Comparison of ENCODE assay signal across 15 cellular contexts in the genomic region with DNA sequence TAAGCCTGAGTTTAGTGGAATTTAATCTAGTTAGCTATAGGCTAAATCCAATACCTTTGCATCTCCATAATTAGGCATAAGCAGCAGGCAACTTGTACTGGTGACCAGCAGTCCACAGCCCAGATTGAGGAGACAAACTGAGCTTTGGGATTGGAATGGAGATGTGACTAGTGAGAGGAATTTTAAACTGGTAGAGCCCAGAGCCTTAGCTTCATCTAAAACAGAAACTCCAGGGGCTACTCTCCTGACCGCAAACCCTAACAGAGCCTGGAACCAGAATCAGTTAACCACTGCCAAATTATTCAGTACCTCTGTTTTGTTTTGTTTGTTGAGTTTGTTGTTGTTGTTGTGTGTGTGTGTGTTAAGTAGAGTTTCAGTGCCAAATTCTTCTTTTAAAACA. TPM values are rescaled to one million over a fixed set of nuclear protein-coding genes. Genes with fewer than 3 reads are reported as not detected.
DNase-seq lines count a peak whose midpoint lies in the region; ATAC-seq and TF ChIP-seq lines count a peak whose summit lies in the region.
"Had no signal": no experiment of that assay in that cellular context is flagged by ENCODE, and none has a peak within 500 bp of the region (broad histone marks: within the 10 kb centered on the region; RNA-seq: fewer than 3 reads in every experiment).

No MANE protein-coding gene starts in this region.

- no peak overlapping the region for H4K5ac ChIP-seq in H9 (ENCODE audit: insufficient read length, low read depth, low read length)

- H3K27me3 ChIP-seq in DOHH2 (ENCODE audit: control insufficient read depth, low read length) (no peaks in the 10 kb centered on the region), H9 (ENCODE audit: insufficient read depth, low read length) (no peaks in the 10 kb centered on the region)
- H3K27me3 ChIP-seq: BLaER1 treated with 17β-estradiol and CSF1 and Interleukin-3, amounts not matched to agents 10 nM and 100 nM had no signal

- DNase-seq in H9 (no peak), SK-N-DZ (ENCODE audit: low spot score) (peak; percentile 59), glutamatergic neuron (no peak), islet precursor cell (no peak), activated gamma-delta T cell (lab: John Stamatoyannopoulos, UW) (no peak)
- DNase-seq in stimulated activated naive B cell treated with anti-CD40 and anti-IgM and Interleukin-4, amounts not matched to agents 10 μg/mL and 1 μg/mL and 100 μg/mL, for 72 hours = no peak
- DNase-seq: ACHN; CD4-positive, CD25-positive, alpha-beta regulatory T cell; DMS 273 treated with DMSO at 0.1 percent for 48 hours; GOT3 had no signal

- H3K27ac ChIP-seq in DOHH2 (ENCODE audit: low read depth, low read length) = peak overlapping the region; percentile 96
- H3K27ac ChIP-seq in H9 (ENCODE audit: insufficient read length, low read depth, low read length) = no peak overlapping the region
- H3K27ac ChIP-seq: BLaER1 treated with 17β-estradiol and CSF1 and Interleukin-3, amounts not matched to agents 10 nM and 100 nM had no signal

- H3K27ac Mint-ChIP-seq in H9 (peak overlapping the region in 2 of 3 experiments; percentile 85 to 97; a peak in 5 of 7 replicates), glutamatergic neuron (ENCODE audit: unreplicated experiment) (peak overlapping the region; percentile 49)
- no peak overlapping the region for H3K27ac Mint-ChIP-seq in stimulated activated naive B cell treated with anti-CD40 and anti-IgM and Interleukin-4, amounts not matched to agents 10 μg/mL and 1 μg/mL and 100 μg/mL, for 72 hours
- H3K27ac Mint-ChIP-seq: CD4-positive, CD25-positive, alpha-beta regulatory T cell had no signal

- no peak overlapping the region for H3K4ac ChIP-seq in H9 (ENCODE audit: low read depth, low read length)

- no CpG with 5 or more reads among the region's 1 CpG for WGBS in H9 (ENCODE audit: extremely low coverage, insufficient read length, low lambda C conversion rate)

- H3K36me3 Mint-ChIP-seq in H9 (ENCODE audit: insufficient read depth in 1 of 3, low read depth in 3 of 3) = no peaks in the 10 kb centered on the region
- H3K36me3 Mint-ChIP-seq in glutamatergic neuron (ENCODE audit: unreplicated experiment) = no peaks in the 10 kb centered on the region
- no peaks in the 10 kb centered on the region for H3K36me3 Mint-ChIP-seq in stimulated activated naive B cell treated with anti-CD40 and anti-IgM and Interleukin-4, amounts not matched to agents 10 μg/mL and 1 μg/mL and 100 μg/mL, for 72 hours
- H3K36me3 Mint-ChIP-seq: CD4-positive, CD25-positive, alpha-beta regulatory T cell had no signal

- H3K23ac ChIP-seq in H9 (ENCODE audit: insufficient read length, low read depth, low read length) = no peak overlapping the region

- no peaks in the 10 kb centered on the region for H4K20me1 ChIP-seq in DOHH2 (ENCODE audit: control insufficient read depth, insufficient read depth, low read depth, low read length)
- no peaks in the 10 kb centered on the region for H4K20me1 ChIP-seq in H9 (ENCODE audit: control insufficient read depth, insufficient read depth, insufficient read length)
- H4K20me1 ChIP-seq: BLaER1 treated with 17β-estradiol and CSF1 and Interleukin-3, amounts not matched to agents 10 nM and 100 nM had no signal

- H2BK20ac ChIP-seq in H9 (ENCODE audit: low read depth, low read length, poor library complexity, severe bottlenecking) = no peak overlapping the region

- no peaks in the 10 kb centered on the region for H3K79me1 ChIP-seq in H9 (ENCODE audit: insufficient read depth, low read depth, low read length, poor library complexity, severe bottlenecking)

- H3K27me3 Mint-ChIP-seq in H9 (ENCODE audit: low read depth) = no peaks in the 10 kb centered on the region
- H3K27me3 Mint-ChIP-seq in glutamatergic neuron (ENCODE audit: unreplicated experiment) = no peaks in the 10 kb centered on the region
- H3K27me3 Mint-ChIP-seq in stimulated activated naive B cell treated with anti-CD40 and anti-IgM and Interleukin-4, amounts not matched to agents 10 μg/mL and 1 μg/mL and 100 μg/mL, for 72 hours = no peaks in the 10 kb centered on the region
- H3K27me3 Mint-ChIP-seq: CD4-positive, CD25-positive, alpha-beta regulatory T cell had no signal

- no peak overlapping the region for H4K8ac ChIP-seq in H9 (replicated peaks; ENCODE audit: insufficient read length, low read depth, low read length)

- H4K91ac ChIP-seq in H9 (ENCODE audit: insufficient read length, low read depth, low read length) = no peak overlapping the region

- H2AK5ac ChIP-seq in H9 (ENCODE audit: insufficient read length, low read length) = no peak overlapping the region

- ATAC-seq in stimulated activated naive B cell treated with anti-CD40 and anti-IgM and Interleukin-4, amounts not matched to agents 10 μg/mL and 1 μg/mL and 100 μg/mL, for 72 hours (replicated peaks) = no peak
- no peak for ATAC-seq in HG02840 (IDR thresholded peaks at IDR 0.05; ENCODE audit: low FRiP score, unreplicated experiment)
- ATAC-seq: HCT116 had no signal

- no peak overlapping the region for H2BK15ac ChIP-seq in H9 (ENCODE audit: low read depth, low read length)

- peak overlapping the region; percentile 68 for H2AFZ ChIP-seq in H9 (ENCODE audit: low read length)

- no peak overlapping the region for H3T11ph ChIP-seq in H9 (ENCODE audit: low read length)

- H3K4me1 Mint-ChIP-seq in H9 (peaks cover 16 to 18% of the 10 kb centered on the region in 2 experiments), glutamatergic neuron (ENCODE audit: low read depth, unreplicated experiment) (peaks cover 32% of the 10 kb centered on the region)
- H3K4me1 Mint-ChIP-seq in stimulated activated naive B cell treated with anti-CD40 and anti-IgM and Interleukin-4, amounts not matched to agents 10 μg/mL and 1 μg/mL and 100 μg/mL, for 72 hours = no peaks in the 10 kb centered on the region
- H3K4me1 Mint-ChIP-seq: CD4-positive, CD25-positive, alpha-beta regulatory T cell had no signal

- peak overlapping the region; percentile 1 for H2BK120ac ChIP-seq in H9 (ENCODE audit: low read depth, low read length, poor library complexity, severe bottlenecking)

- H3K9me2 ChIP-seq in DOHH2 (replicated peaks; ENCODE audit: control insufficient read depth, low read length) = no peaks in the 10 kb centered on the region

- H3K14ac ChIP-seq in H9 (ENCODE audit: insufficient read depth, low read length) = no peak overlapping the region

- no peaks in the 10 kb centered on the region; the same call in 1 of the 2 replicates for H3K9me3 ChIP-seq in DOHH2 (ENCODE audit: control insufficient read depth, insufficient read depth, low read length)
- H3K9me3 ChIP-seq in H9 (ENCODE audit: control insufficient read depth, low read depth, low read length) = no peaks in the 10 kb centered on the region
- H3K9me3 ChIP-seq: BLaER1 treated with 17β-estradiol and CSF1 and Interleukin-3, amounts not matched to agents 10 nM and 100 nM had no signal

- H2BK12ac ChIP-seq in H9 (ENCODE audit: insufficient read length, low read depth, low read length) = no peak overlapping the region

- H3K4me3 ChIP-seq in DOHH2 (ENCODE audit: low read length) = peak overlapping the region; percentile 64
- H3K4me3 ChIP-seq: BLaER1 treated with 17β-estradiol and CSF1 and Interleukin-3, amounts not matched to agents 10 nM and 100 nM had no signal

- H3K4me3 Mint-ChIP-seq in H9 (no peak overlapping the region), glutamatergic neuron (ENCODE audit: unreplicated experiment) (no peak overlapping the region)
- H3K4me3 Mint-ChIP-seq in stimulated activated naive B cell treated with anti-CD40 and anti-IgM and Interleukin-4, amounts not matched to agents 10 μg/mL and 1 μg/mL and 100 μg/mL, for 72 hours = no peak overlapping the region
- H3K4me3 Mint-ChIP-seq: CD4-positive, CD25-positive, alpha-beta regulatory T cell had no signal

- H3K9me3 Mint-ChIP-seq in H9 = no peaks in the 10 kb centered on the region; a peak in 1 of 5 replicates
- H3K9me3 Mint-ChIP-seq in glutamatergic neuron (ENCODE audit: unreplicated experiment) = no peaks in the 10 kb centered on the region
- no peaks in the 10 kb centered on the region for H3K9me3 Mint-ChIP-seq in stimulated activated naive B cell treated with anti-CD40 and anti-IgM and Interleukin-4, amounts not matched to agents 10 μg/mL and 1 μg/mL and 100 μg/mL, for 72 hours

- H2BK5ac ChIP-seq in H9 (ENCODE audit: insufficient read length, low read length) = no peak overlapping the region

- peaks cover 18% of the 10 kb centered on the region for H3K79me2 ChIP-seq in DOHH2 (ENCODE audit: control insufficient read depth, low read length)
- H3K79me2 ChIP-seq in H9 (ENCODE audit: insufficient read depth, low read length) = no peaks in the 10 kb centered on the region

- peaks cover 77% of the 10 kb centered on the region for H3K4me1 ChIP-seq in DOHH2 (ENCODE audit: control insufficient read depth, low read length)
- H3K4me1 ChIP-seq in H9 (ENCODE audit: insufficient read depth, low read length) = no peaks in the 10 kb centered on the region; the same call in none of the 2 replicates
- H3K4me1 ChIP-seq: BLaER1 treated with 17β-estradiol and CSF1 and Interleukin-3, amounts not matched to agents 10 nM and 100 nM had no signal

- H3K56ac ChIP-seq in H9 (ENCODE audit: insufficient read length, low read depth, low read length) = no peak overlapping the region

- peaks cover 39% of the 10 kb centered on the region for H3F3A ChIP-seq in DOHH2 (ENCODE audit: control insufficient read depth, insufficient read depth)

- H3K9ac ChIP-seq in H9 (ENCODE audit: extremely low read depth, insufficient read length, low read length) = no peak overlapping the region
- H3K9ac ChIP-seq: BLaER1 treated with 17β-estradiol and CSF1 and Interleukin-3, amounts not matched to agents 10 nM and 100 nM had no signal

- peak overlapping the region; percentile 74 for H3K4me2 ChIP-seq in DOHH2 (ENCODE audit: low read length)
- H3K4me2 ChIP-seq in H9 (ENCODE audit: insufficient read depth, insufficient read length, low read length) = no peak overlapping the region
- H3K4me2 ChIP-seq: BLaER1 treated with 17β-estradiol and CSF1 and Interleukin-3, amounts not matched to agents 10 nM and 100 nM had no signal

- no peak overlapping the region for H3K18ac ChIP-seq in H9 (ENCODE audit: insufficient read length, low read depth, low read length)

- no peaks in the 10 kb centered on the region for H3K23me2 ChIP-seq in H9 (ENCODE audit: insufficient read length, low read depth, low read length, poor library complexity, severe bottlenecking)

- peaks cover 12% of the 10 kb centered on the region for H3K36me3 ChIP-seq in DOHH2 (ENCODE audit: control insufficient read depth, low read length)
- H3K36me3 ChIP-seq: BLaER1 treated with 17β-estradiol and CSF1 and Interleukin-3, amounts not matched to agents 10 nM and 100 nM had no signal

- TF ChIP-seq CTCF in DOHH2 (IDR thresholded peaks at IDR 0.05; ENCODE audit: low read depth, low read length, poor library complexity, severe bottlenecking) (no peak), H9 (conservative IDR thresholded peaks at IDR 0.05) (no peak), glutamatergic neuron (IDR thresholded peaks at IDR 0.05; ENCODE audit: partially characterized antibody, unreplicated experiment) (no peak)

RNA-seq across cellular contexts. Expression of a gene that starts 53.2 kb away (rescaled TPM):
- not detected in 2 replicates for total RNA-seq in H9 (2021)
- 1.2 and 3.3 TPM in 2 replicates for polyA plus RNA-seq in SK-N-DZ (2014; cell fraction: cytosol; rRNA removed)
- 3.9 and 5.9 TPM in 2 replicates for polyA plus RNA-seq in SK-N-DZ (2014; cell fraction: nucleus; rRNA removed)
- total RNA-seq in glutamatergic neuron (ENCODE audit: unreplicated experiment) = 2.9 TPM
- total RNA-seq: A172; CD4-positive, CD25-positive, alpha-beta regulatory T cell had no signal
- polyA plus RNA-seq: CD4-positive, CD25-positive, alpha-beta regulatory T cell had no signal

RNA-seq across cellular contexts. Expression of a gene that starts 53.3 kb away (rescaled TPM):
- total RNA-seq in H9 (2021) (0.39 and 0.86 TPM in 2 replicates), glutamatergic neuron (ENCODE audit: unreplicated experiment) (10.6 TPM)
- polyA plus RNA-seq in SK-N-DZ (2014; cell fraction: cytosol; rRNA removed) = 2.1 and 3.1 TPM in 2 replicates
- 6.6 and 17.0 TPM in 2 replicates for polyA plus RNA-seq in SK-N-DZ (2014; cell fraction: nucleus; rRNA removed)
- total RNA-seq: CD4-positive, CD25-positive, alpha-beta regulatory T cell had no signal
- polyA plus RNA-seq: CD4-positive, CD25-positive, alpha-beta regulatory T cell had no signal
